8 cellular contexts compared by ENCODE assay signal in the genomic region with DNA sequence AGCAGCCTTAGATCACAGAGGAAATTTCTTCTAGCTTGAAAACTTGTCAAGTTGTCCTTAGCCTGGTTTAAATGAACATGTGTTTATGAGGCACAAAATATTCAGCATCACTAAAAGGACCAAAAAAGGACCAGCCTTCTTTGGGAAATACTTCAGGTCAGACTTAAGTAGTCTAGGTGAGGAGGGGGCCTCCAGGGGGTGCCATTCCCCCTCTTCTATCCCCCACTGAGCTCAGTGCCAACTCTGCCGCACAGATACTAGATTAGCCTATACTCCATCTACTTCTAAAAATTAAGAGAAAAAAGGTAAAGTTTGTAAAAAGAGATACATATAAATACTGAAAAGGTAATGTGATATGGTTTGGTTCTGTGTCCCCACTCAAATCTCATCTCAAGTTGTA.
"Had no signal": no experiment of that assay in that cellular context is flagged by ENCODE, and none has a peak within 500 bp of the region (broad histone marks: within the 10 kb centered on the region; RNA-seq: fewer than 3 reads in every experiment).

No MANE protein-coding gene starts in this region.

- H3K4me1 ChIP-seq: sigmoid colon had no signal

- ATAC-seq: activated CD4-positive, CD25-positive, alpha-beta regulatory T cell treated with anti-CD3 and anti-CD28 coated beads, Interleukin-2, amount 50 U/mL, for 24 hours had no signal

- H3K4me3 ChIP-seq: sigmoid colon had no signal

- H3K27me3 ChIP-seq: sigmoid colon had no signal

- DNase-seq: activated CD4-positive, alpha-beta T cell treated with anti-CD3 and anti-CD28 coated beads, Interleukin-2, amount 50 U/mL, for 1 hour; activated naive CD4-positive, alpha-beta T cell treated with anti-CD3 and anti-CD28 coated beads for 36 hours; erythroblast; midbrain; sigmoid colon; stimulated activated CD4-positive, alpha-beta T cell treated with anti-CD3 and anti-CD28 coated beads, Interleukin-1b, Interleukin-23, amount 100 ng/mL, for 48 hours had no signal

- H3K27ac Mint-ChIP-seq: activated naive CD4-positive, alpha-beta T cell treated with anti-CD3 and anti-CD28 coated beads for 36 hours; activated T-helper 2 cell treated with anti-CD3 and anti-CD28 coated beads, Interferon-gamma antibody, Interleukin-2, Interleukin-4, amounts not matched to agents 10 μg/mL and 5 μg/mL and 100 μg/mL, durations not matched to agents 14 hours and 24 hours and 36 hours had no signal

- H3K36me3 ChIP-seq: sigmoid colon had no signal

- H3K4me3 Mint-ChIP-seq: activated naive CD4-positive, alpha-beta T cell treated with anti-CD3 and anti-CD28 coated beads for 36 hours had no signal

- H3K27ac ChIP-seq: sigmoid colon had no signal
